Comparison of ENCODE assay signal across 31 cellular contexts in the genomic region with DNA sequence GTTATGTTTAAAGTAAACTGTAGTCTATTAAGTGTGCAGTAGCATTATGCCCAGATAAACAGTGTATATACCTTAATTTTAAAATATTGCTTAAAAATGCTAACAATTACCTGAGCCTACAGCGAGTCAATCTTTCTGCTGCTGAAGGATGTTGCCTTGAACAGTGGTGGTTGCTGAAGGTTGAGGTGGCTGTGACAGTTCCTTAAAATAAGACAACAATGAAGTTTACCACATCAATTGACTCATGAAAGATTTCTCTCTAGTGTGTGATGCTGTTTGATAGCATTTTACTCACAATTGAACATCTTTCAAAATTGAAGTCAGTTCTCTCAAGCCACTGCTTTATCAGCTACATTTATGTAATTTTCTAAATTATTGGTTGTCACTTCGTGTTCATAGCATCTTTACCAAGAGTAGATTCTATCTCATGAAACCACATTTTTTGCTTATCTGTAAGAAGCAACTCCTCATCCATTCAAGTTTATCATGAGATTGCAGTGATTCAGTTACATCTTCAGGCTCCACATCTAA.
"Had no signal": no experiment of that assay in that cellular context is flagged by ENCODE, and none has a peak within 500 bp of the region (broad histone marks: within the 10 kb centered on the region; RNA-seq: fewer than 3 reads in every experiment).

No MANE protein-coding gene starts in this region.

- H3K4me1 ChIP-seq: gastrocnemius medialis, heart left ventricle had no signal

- H3K27ac ChIP-seq: adrenal gland, coronary artery, dorsolateral prefrontal cortex, gastrocnemius medialis, heart left ventricle, VCaP had no signal

- DNase-seq: activated CD4-positive, alpha-beta memory T cell treated with anti-CD3 and anti-CD28 coated beads, Interleukin-2, amount 10 ng/mL, durations not matched to agents 7 days and 5 days; activated CD4-positive, alpha-beta T cell treated with anti-CD3 and anti-CD28 coated beads for 1 hour; activated CD4-positive, alpha-beta T cell treated with anti-CD3 and anti-CD28 coated beads for 4 hours; activated CD4-positive, alpha-beta T cell treated with anti-CD3 and anti-CD28 coated beads, Interleukin-2, amount 10 ng/mL, durations not matched to agents 7 days and 5 days; activated CD4-positive, alpha-beta T cell treated with anti-CD3 and anti-CD28 coated beads, Interleukin-2, amount 50 U/mL, for 4 hours; activated CD8-positive, alpha-beta memory T cell treated with anti-CD3 and anti-CD28 coated beads, Interleukin-2, amount 50 U/mL, for 48 hours; activated gamma-delta T cell; activated naive CD4-positive, alpha-beta T cell; activated naive CD4-positive, alpha-beta T cell treated with anti-CD3 and anti-CD28 coated beads, Interleukin-2, amount 50 U/mL, for 16 hours; activated naive CD8-positive, alpha-beta T cell treated with anti-CD3 and anti-CD28 coated beads for 36 hours; activated naive CD8-positive, alpha-beta T cell treated with anti-CD3 and anti-CD28 coated beads, Interleukin-2, amount 50 U/mL, for 24 hours; activated T-cell treated with anti-CD3 and anti-CD28 coated beads, Interleukin-2, amount 50 U/mL, for 4 hours; adrenal gland; amygdala; aorta; dorsolateral prefrontal cortex; effector memory CD4-positive, alpha-beta T cell; endodermal cell; foreskin fibroblast; gastrocnemius medialis; glutamatergic neuron; heart left ventricle had no signal

- H3K9me3 ChIP-seq: adrenal gland, gastrocnemius medialis, heart left ventricle had no signal

- ATAC-seq: activated naive CD8-positive, alpha-beta T cell treated with anti-CD3 and anti-CD28 coated beads, Interleukin-2, amount 50 U/mL, for 24 hours; activated T-cell treated with anti-CD3 and anti-CD28 coated beads, Interleukin-2, amount 50 U/mL, for 4 hours; esophagus mucosa; gastrocnemius medialis; heart left ventricle; WTC11 had no signal

- H3K4me3 Mint-ChIP-seq: activated CD4-positive, alpha-beta memory T cell treated with anti-CD3 and anti-CD28 coated beads, Interleukin-2, amount 10 ng/mL, durations not matched to agents 7 days and 5 days; activated CD4-positive, alpha-beta T cell treated with anti-CD3 and anti-CD28 coated beads, Interleukin-2, amount 10 ng/mL, durations not matched to agents 7 days and 5 days; activated naive CD8-positive, alpha-beta T cell treated with anti-CD3 and anti-CD28 coated beads for 36 hours; activated naive CD8-positive, alpha-beta T cell treated with anti-CD3 and anti-CD28 coated beads, Interleukin-2, amount 50 U/mL, for 24 hours; activated T-cell treated with anti-CD3 and anti-CD28 coated beads, Interleukin-2, amount 50 U/mL, for 4 hours; activated T-helper 1 cell treated with anti-CD3 and anti-CD28 coated beads, Interleukin-12 subunit alpha, Interleukin-12 subunit beta, Interleukin-2, Interleukin-4 antibody, amounts not matched to agents 30 ng/mL and 10 ng/mL and 1 ng/mL, durations not matched to agents 14 hours and 24 hours and 36 hours; brain; central memory CD8-positive, alpha-beta T cell; dendritic cell treated with granulocyte-macrophage colony-stimulating factor and Interleukin-4, amounts not matched to agents 40 ng/mL and 50 ng/mL, for 4 days; endodermal cell; WTC11 had no signal

- H3K27me3 ChIP-seq: adrenal gland, dorsolateral prefrontal cortex, gastrocnemius medialis, heart left ventricle had no signal

- H3K9me3 Mint-ChIP-seq: activated CD4-positive, alpha-beta memory T cell treated with anti-CD3 and anti-CD28 coated beads, Interleukin-2, amount 10 ng/mL, durations not matched to agents 7 days and 5 days; activated CD4-positive, alpha-beta T cell treated with anti-CD3 and anti-CD28 coated beads, Interleukin-2, amount 10 ng/mL, durations not matched to agents 7 days and 5 days; activated naive CD8-positive, alpha-beta T cell treated with anti-CD3 and anti-CD28 coated beads for 36 hours; activated naive CD8-positive, alpha-beta T cell treated with anti-CD3 and anti-CD28 coated beads, Interleukin-2, amount 50 U/mL, for 24 hours; activated T-cell treated with anti-CD3 and anti-CD28 coated beads, Interleukin-2, amount 50 U/mL, for 4 hours; activated T-helper 1 cell treated with anti-CD3 and anti-CD28 coated beads, Interleukin-12 subunit alpha, Interleukin-12 subunit beta, Interleukin-2, Interleukin-4 antibody, amounts not matched to agents 30 ng/mL and 10 ng/mL and 1 ng/mL, durations not matched to agents 14 hours and 24 hours and 36 hours; activated T-helper 2 cell treated with anti-CD3 and anti-CD28 coated beads, Interferon-gamma antibody, Interleukin-2, Interleukin-4, amounts not matched to agents 10 μg/mL and 5 μg/mL and 100 μg/mL, durations not matched to agents 14 hours and 24 hours and 36 hours; central memory CD8-positive, alpha-beta T cell; dendritic cell treated with granulocyte-macrophage colony-stimulating factor and Interleukin-4, amounts not matched to agents 40 ng/mL and 50 ng/mL, for 4 days; endodermal cell; WTC11 had no signal

- H3K27ac Mint-ChIP-seq: activated CD4-positive, alpha-beta memory T cell treated with anti-CD3 and anti-CD28 coated beads, Interleukin-2, amount 10 ng/mL, durations not matched to agents 7 days and 5 days; activated CD4-positive, alpha-beta T cell treated with anti-CD3 and anti-CD28 coated beads, Interleukin-2, amount 10 ng/mL, durations not matched to agents 7 days and 5 days; activated naive CD8-positive, alpha-beta T cell treated with anti-CD3 and anti-CD28 coated beads for 36 hours; activated naive CD8-positive, alpha-beta T cell treated with anti-CD3 and anti-CD28 coated beads, Interleukin-2, amount 50 U/mL, for 24 hours; activated T-helper 1 cell treated with anti-CD3 and anti-CD28 coated beads, Interleukin-12 subunit alpha, Interleukin-12 subunit beta, Interleukin-2, Interleukin-4 antibody, amounts not matched to agents 30 ng/mL and 10 ng/mL and 1 ng/mL, durations not matched to agents 14 hours and 24 hours and 36 hours; activated T-helper 2 cell treated with anti-CD3 and anti-CD28 coated beads, Interferon-gamma antibody, Interleukin-2, Interleukin-4, amounts not matched to agents 10 μg/mL and 5 μg/mL and 100 μg/mL, durations not matched to agents 14 hours and 24 hours and 36 hours; brain; dendritic cell treated with granulocyte-macrophage colony-stimulating factor and Interleukin-4, amounts not matched to agents 40 ng/mL and 50 ng/mL, for 4 days; endodermal cell; WTC11 had no signal

- H3K4me1 Mint-ChIP-seq: activated CD4-positive, alpha-beta memory T cell treated with anti-CD3 and anti-CD28 coated beads, Interleukin-2, amount 10 ng/mL, durations not matched to agents 7 days and 5 days; activated CD4-positive, alpha-beta T cell treated with anti-CD3 and anti-CD28 coated beads, Interleukin-2, amount 10 ng/mL, durations not matched to agents 7 days and 5 days; activated naive CD8-positive, alpha-beta T cell treated with anti-CD3 and anti-CD28 coated beads, Interleukin-2, amount 50 U/mL, for 24 hours; brain; central memory CD8-positive, alpha-beta T cell had no signal

- H3K4me3 ChIP-seq: adrenal gland, coronary artery, dorsolateral prefrontal cortex, gastrocnemius medialis, heart left ventricle had no signal

- H3K27me3 Mint-ChIP-seq: activated CD4-positive, alpha-beta memory T cell treated with anti-CD3 and anti-CD28 coated beads, Interleukin-2, amount 10 ng/mL, durations not matched to agents 7 days and 5 days; activated CD4-positive, alpha-beta T cell treated with anti-CD3 and anti-CD28 coated beads, Interleukin-2, amount 10 ng/mL, durations not matched to agents 7 days and 5 days; activated naive CD8-positive, alpha-beta T cell treated with anti-CD3 and anti-CD28 coated beads for 36 hours; activated naive CD8-positive, alpha-beta T cell treated with anti-CD3 and anti-CD28 coated beads, Interleukin-2, amount 50 U/mL, for 24 hours; brain; central memory CD8-positive, alpha-beta T cell; dendritic cell treated with granulocyte-macrophage colony-stimulating factor and Interleukin-4, amounts not matched to agents 40 ng/mL and 50 ng/mL, for 4 days had no signal
